7 cellular contexts compared by ENCODE assay signal in the genomic region with DNA sequence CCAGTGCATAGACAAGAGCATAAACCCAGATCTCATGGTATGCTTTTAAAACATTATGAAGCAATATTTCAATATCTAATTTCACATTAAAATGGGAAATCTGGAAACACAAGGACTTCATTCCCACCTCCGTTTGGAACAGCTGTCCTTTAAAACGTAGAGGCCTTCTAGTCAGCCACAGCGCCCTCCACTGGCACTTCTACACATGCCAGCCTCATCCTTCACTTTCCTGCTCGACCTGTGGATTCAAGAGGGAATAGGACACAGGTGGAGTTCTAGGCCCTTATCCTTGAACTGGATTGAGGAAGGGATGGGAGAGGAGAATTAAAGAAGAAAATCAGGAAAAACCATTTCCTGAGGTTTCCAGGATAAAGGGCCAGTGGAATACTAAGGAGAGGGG.
DNase-seq lines count a peak whose midpoint lies in the region; ATAC-seq and TF ChIP-seq lines count a peak whose summit lies in the region.

No MANE protein-coding gene starts in this region.

- peaks cover 26 to 32% of the 10 kb centered on the region in 2 donors for H3K4me1 Mint-ChIP-seq in natural killer cell

- intact Hi-C loops in natural killer cell (cut with micrococcal nuclease) (no loop called here), Right ventricle myocardium inferior (cut with DNase I) (no loop called here)

- no peaks in the 10 kb centered on the region for H3K27me3 Mint-ChIP-seq in natural killer cell (ENCODE audit: low read depth in 2 of 2)

- H3K4me3 Mint-ChIP-seq in natural killer cell, result peak overlapping the region; percentile 21

- TF ChIP-seq CTCF in HFF-Myc (IDR thresholded peaks at IDR 0.05; ENCODE audit: low read depth, low read length, missing control alignments), result peak; percentile 64
- no peak for TF ChIP-seq CTCF in natural killer cell (IDR thresholded peaks at IDR 0.05)

- peak overlapping the region; percentile 83 to 93 for H3K27ac Mint-ChIP-seq in natural killer cell

- no peaks in the 10 kb centered on the region for H3K36me3 Mint-ChIP-seq in natural killer cell

- ATAC-seq in natural killer cell (no peak), HG02938 (IDR thresholded peaks at IDR 0.05; ENCODE audit: unreplicated experiment) (no peak), GM21529 (IDR thresholded peaks at IDR 0.05; ENCODE audit: unreplicated experiment) (no peak), Right ventricle myocardium inferior (no peak)

- no peak overlapping the region for H3K4me3 ChIP-seq in HFF-Myc (replicated peaks; ENCODE audit: low read depth, low read length)

- DNase-seq in D341Med (ENCODE audit: low spot score) (peak; percentile 55), HFF-Myc (ENCODE audit: extremely low read depth, low read depth) (no peak), astrocyte of the hippocampus (ENCODE audit: low read depth, low spot score) (peak; percentile 26), natural killer cell (no peak), Right ventricle myocardium inferior (ENCODE audit: missing footprints) (no peak)

- no peaks in the 10 kb centered on the region for H3K9me3 Mint-ChIP-seq in natural killer cell

Comparison
In these comparisons a context has a peak if more than half of its experiments do, and no peak if none do; other contexts are left out.
1. DNase-seq: peak in D341Med (single experiment) and astrocyte of the hippocampus (single experiment); none in HFF-Myc (single experiment), natural killer cell (single experiment) and Right ventricle myocardium inferior (single experiment).